ENCODE assay signal across 30 cellular contexts in genomic region chr17:43812396-43813265, GRCh38. TPM values are rescaled to one million over a fixed set of nuclear protein-coding genes. Genes with fewer than 3 reads are reported as not detected.
"Had no signal": no experiment of that assay in that cellular context is flagged by ENCODE, and none has a peak within 500 bp of the region (broad histone marks: within the 10 kb centered on the region; RNA-seq: fewer than 3 reads in every experiment).

No MANE protein-coding gene starts in this region.

- H3K4me3 ChIP-seq: Peyer's patch had no signal

- DNase-seq: activated CD4-positive, alpha-beta memory T cell treated with anti-CD3 and anti-CD28 coated beads for 36 hours; activated CD4-positive, alpha-beta T cell treated with anti-CD3 and anti-CD28 coated beads for 4 hours; activated CD4-positive, alpha-beta T cell treated with anti-CD3 and anti-CD28 coated beads, Interleukin-2, amount 50 U/mL, for 1 hour; activated CD8-positive, alpha-beta memory T cell treated with anti-CD3 and anti-CD28 coated beads, Interleukin-2, amount 50 U/mL, for 4 hours; activated naive CD4-positive, alpha-beta T cell treated with anti-CD3 and anti-CD28 coated beads, Interleukin-2, amount 10 ng/mL, durations not matched to agents 7 days and 5 days; activated naive CD8-positive, alpha-beta T cell treated with anti-CD3 and anti-CD28 coated beads, Interleukin-2, amount 50 U/mL, for 24 hours; activated T-cell treated with anti-CD3 and anti-CD28 coated beads for 4 hours; activated T-cell treated with anti-CD3 and anti-CD28 coated beads, Interleukin-2, amount 50 U/mL, for 4 hours; anterior cingulate cortex; caudate nucleus; Karpas-422; KBM-7; NCI-H1048; NCI-H1105 treated with DMSO at 0.1 percent for 48 hours; NCI-H1436; NCI-H1694 treated with DMSO at 0.1 percent for 48 hours; NCI-H2029; NCI-H345; NCI-H510A; NCI-H526; NCI-H748 treated with DMSO at 0.1 percent for 48 hours; NK-92 treated with Interleukin-12 subunit alpha and Interleukin-12 subunit beta, amount 100 ng/mL, for 24 hours; PC-3; Peyer's patch; RPMI8226 had no signal

- H3K27ac ChIP-seq: Peyer's patch had no signal

- H3K36me3 ChIP-seq: Peyer's patch had no signal

- H3K27me3 ChIP-seq: Peyer's patch had no signal

- ATAC-seq: activated CD4-positive, CD25-positive, alpha-beta regulatory T cell treated with anti-CD3 and anti-CD28 coated beads, Interleukin-2, amount 50 U/mL, for 24 hours; activated naive CD8-positive, alpha-beta T cell treated with anti-CD3 and anti-CD28 coated beads, Interleukin-2, amount 50 U/mL, for 24 hours; activated T-cell treated with anti-CD3 and anti-CD28 coated beads, Interleukin-2, amount 50 U/mL, for 4 hours; PC-3; Right ventricle myocardium inferior had no signal

- H3K9me3 ChIP-seq: Peyer's patch had no signal

RNA-seq across cellular contexts. Expression of gene CFAP97D1, which starts 32.4 kb away (rescaled TPM):
- total RNA-seq: activated CD4-positive, alpha-beta memory T cell treated with anti-CD3 and anti-CD28 coated beads for 36 hours; activated T-cell treated with anti-CD3 and anti-CD28 coated beads, Interleukin-2, amount 50 U/mL, for 4 hours; activated T-helper 1 cell treated with anti-CD3 and anti-CD28 coated beads, Interleukin-12 subunit alpha, Interleukin-12 subunit beta, Interleukin-2, Interleukin-4 antibody, amounts not matched to agents 30 ng/mL and 10 ng/mL and 1 ng/mL, durations not matched to agents 14 hours and 24 hours and 36 hours; bronchial epithelial cell; MCF 10A; Peyer's patch; Right ventricle myocardium inferior had no signal

RNA-seq across cellular contexts. Expression of gene CD300LG, which starts 34.3 kb away (rescaled TPM):
- total RNA-seq: activated CD4-positive, alpha-beta memory T cell treated with anti-CD3 and anti-CD28 coated beads for 36 hours; activated T-cell treated with anti-CD3 and anti-CD28 coated beads, Interleukin-2, amount 50 U/mL, for 4 hours; activated T-helper 1 cell treated with anti-CD3 and anti-CD28 coated beads, Interleukin-12 subunit alpha, Interleukin-12 subunit beta, Interleukin-2, Interleukin-4 antibody, amounts not matched to agents 30 ng/mL and 10 ng/mL and 1 ng/mL, durations not matched to agents 14 hours and 24 hours and 36 hours; bronchial epithelial cell; MCF 10A; PC-3 had no signal

RNA-seq across cellular contexts. Expression of gene SOST, which starts 54.0 kb away (rescaled TPM):
- total RNA-seq: activated CD4-positive, alpha-beta memory T cell treated with anti-CD3 and anti-CD28 coated beads for 36 hours; activated T-cell treated with anti-CD3 and anti-CD28 coated beads, Interleukin-2, amount 50 U/mL, for 4 hours; activated T-helper 1 cell treated with anti-CD3 and anti-CD28 coated beads, Interleukin-12 subunit alpha, Interleukin-12 subunit beta, Interleukin-2, Interleukin-4 antibody, amounts not matched to agents 30 ng/mL and 10 ng/mL and 1 ng/mL, durations not matched to agents 14 hours and 24 hours and 36 hours; bronchial epithelial cell; MCF 10A; PC-3; Peyer's patch; Right ventricle myocardium inferior had no signal
